In the genomic region with DNA sequence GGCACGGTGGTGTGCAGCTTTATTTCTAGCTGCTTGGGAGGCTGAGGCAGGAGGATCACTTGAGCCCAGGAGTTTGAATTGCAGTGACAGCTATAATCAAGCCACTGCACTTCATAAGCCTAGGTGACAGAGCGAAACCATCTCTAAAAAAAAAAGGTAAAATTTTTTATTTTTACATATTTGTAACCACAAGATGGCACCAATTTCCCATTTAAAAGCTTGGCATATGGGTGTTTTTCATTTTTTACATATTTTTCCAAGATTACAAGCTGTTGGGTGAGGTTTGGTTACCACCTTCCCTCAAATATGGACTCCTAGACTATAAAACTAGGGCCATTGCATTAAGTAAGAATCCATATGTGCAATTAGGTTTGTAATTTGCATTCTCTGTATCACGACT, we compare ENCODE assay signal across 10 cellular contexts.
DNase-seq lines count a peak whose midpoint lies in the region; ATAC-seq and TF ChIP-seq lines count a peak whose summit lies in the region.
"Had no signal": no experiment of that assay in that cellular context is flagged by ENCODE, and none has a peak within 500 bp of the region (broad histone marks: within the 10 kb centered on the region; RNA-seq: fewer than 3 reads in every experiment).

No MANE protein-coding gene starts in this region.

- H3K4me1 Mint-ChIP-seq in activated naive CD8-positive, alpha-beta T cell treated with anti-CD3 and anti-CD28 coated beads for 36 hours, result peaks cover 12% of the 10 kb centered on the region

- DNase-seq in AML-193 (lab: John Stamatoyannopoulos, UW) (peak; percentile 29 to 31), HCEC 1CT (peak; percentile 11), SK-MEL-5 (ENCODE audit: low read depth, low spot score) (peak; percentile 19), foreskin keratinocyte (no peak), SIG-M5 treated with dmso at 0.1 percent for 504 hours (lab: John Stamatoyannopoulos, UW; ENCODE audit: unreplicated experiment) (no peak), glomerular visceral epithelial cell (ENCODE audit: extremely low spot score) (no peak)
- no peak for DNase-seq in activated naive CD8-positive, alpha-beta T cell treated with anti-CD3 and anti-CD28 coated beads for 36 hours
- DNase-seq: NCI-H510A had no signal

- in situ Hi-C loops in SK-MEL-5 (cut with HindIII; ENCODE audit: low pct_unique_long_range_greater_than_20kb, low sequenced_read_pairs), result no loop called here

- no peaks in the 10 kb centered on the region for H3K27me3 ChIP-seq in foreskin keratinocyte
- H3K27me3 ChIP-seq: cardiac muscle cell had no signal

- peaks cover 8% of the 10 kb centered on the region for H3K4me1 ChIP-seq in foreskin keratinocyte

- no peaks in the 10 kb centered on the region for H3K9me3 Mint-ChIP-seq in activated naive CD8-positive, alpha-beta T cell treated with anti-CD3 and anti-CD28 coated beads for 36 hours

- ATAC-seq in foreskin keratinocyte (no peak), HG03159 (IDR thresholded peaks at IDR 0.05; ENCODE audit: unreplicated experiment) (no peak)

- no peaks in the 10 kb centered on the region for H3K27me3 Mint-ChIP-seq in activated naive CD8-positive, alpha-beta T cell treated with anti-CD3 and anti-CD28 coated beads for 36 hours

- peak; percentile 67 for TF ChIP-seq CTCF in foreskin keratinocyte (conservative IDR thresholded peaks at IDR 0.05)

- H3K27ac Mint-ChIP-seq in activated naive CD8-positive, alpha-beta T cell treated with anti-CD3 and anti-CD28 coated beads for 36 hours, result no peak overlapping the region

- H3K36me3 Mint-ChIP-seq in activated naive CD8-positive, alpha-beta T cell treated with anti-CD3 and anti-CD28 coated beads for 36 hours, result no peaks in the 10 kb centered on the region

- H3K4me3 Mint-ChIP-seq in activated naive CD8-positive, alpha-beta T cell treated with anti-CD3 and anti-CD28 coated beads for 36 hours, result no peak overlapping the region

- no peak overlapping the region for H3K27ac ChIP-seq in foreskin keratinocyte
- H3K27ac ChIP-seq: cardiac muscle cell had no signal

Comparison
In these comparisons a context has a peak if more than half of its experiments do, and no peak if none do; other contexts are left out.
1. DNase-seq: peak in AML-193 (2 of 2), HCEC 1CT (single experiment) and SK-MEL-5 (single experiment); none in foreskin keratinocyte (0 of 2), activated naive CD8-positive, alpha-beta T cell treated with anti-CD3 and anti-CD28 coated beads for 36 hours (single experiment), SIG-M5 treated with dmso at 0.1 percent for 504 hours (single experiment) and glomerular visceral epithelial cell (single experiment).